1 cellular context compared by ENCODE assay signal in the genomic region with DNA sequence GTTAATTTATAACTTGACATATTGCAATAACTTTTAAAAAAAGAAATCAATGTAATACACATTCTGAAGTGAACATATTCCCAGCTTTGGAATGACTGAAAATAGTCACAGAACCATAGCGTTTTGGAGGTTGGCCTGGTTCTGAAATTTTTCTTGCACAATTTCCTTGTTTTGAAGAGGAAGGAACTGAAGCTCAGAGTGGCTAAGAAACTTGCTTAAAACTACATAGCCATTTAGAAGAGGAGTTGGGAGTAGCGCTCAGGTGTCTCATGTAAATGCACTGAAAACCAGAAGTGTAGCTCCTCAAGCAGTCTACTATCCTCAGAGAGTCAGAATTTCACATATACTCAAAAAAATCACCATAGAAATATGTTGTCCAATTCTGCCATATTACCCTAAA.
TF ChIP-seq lines count a peak whose summit lies in the region.

No MANE protein-coding gene starts in this region.

TF ChIP-seq in HepG2, 621 proteins besides CTCF, POLR2A, EP300 and RAD21 (continued from another document):
- TF ChIP-seq, protein P1, sequence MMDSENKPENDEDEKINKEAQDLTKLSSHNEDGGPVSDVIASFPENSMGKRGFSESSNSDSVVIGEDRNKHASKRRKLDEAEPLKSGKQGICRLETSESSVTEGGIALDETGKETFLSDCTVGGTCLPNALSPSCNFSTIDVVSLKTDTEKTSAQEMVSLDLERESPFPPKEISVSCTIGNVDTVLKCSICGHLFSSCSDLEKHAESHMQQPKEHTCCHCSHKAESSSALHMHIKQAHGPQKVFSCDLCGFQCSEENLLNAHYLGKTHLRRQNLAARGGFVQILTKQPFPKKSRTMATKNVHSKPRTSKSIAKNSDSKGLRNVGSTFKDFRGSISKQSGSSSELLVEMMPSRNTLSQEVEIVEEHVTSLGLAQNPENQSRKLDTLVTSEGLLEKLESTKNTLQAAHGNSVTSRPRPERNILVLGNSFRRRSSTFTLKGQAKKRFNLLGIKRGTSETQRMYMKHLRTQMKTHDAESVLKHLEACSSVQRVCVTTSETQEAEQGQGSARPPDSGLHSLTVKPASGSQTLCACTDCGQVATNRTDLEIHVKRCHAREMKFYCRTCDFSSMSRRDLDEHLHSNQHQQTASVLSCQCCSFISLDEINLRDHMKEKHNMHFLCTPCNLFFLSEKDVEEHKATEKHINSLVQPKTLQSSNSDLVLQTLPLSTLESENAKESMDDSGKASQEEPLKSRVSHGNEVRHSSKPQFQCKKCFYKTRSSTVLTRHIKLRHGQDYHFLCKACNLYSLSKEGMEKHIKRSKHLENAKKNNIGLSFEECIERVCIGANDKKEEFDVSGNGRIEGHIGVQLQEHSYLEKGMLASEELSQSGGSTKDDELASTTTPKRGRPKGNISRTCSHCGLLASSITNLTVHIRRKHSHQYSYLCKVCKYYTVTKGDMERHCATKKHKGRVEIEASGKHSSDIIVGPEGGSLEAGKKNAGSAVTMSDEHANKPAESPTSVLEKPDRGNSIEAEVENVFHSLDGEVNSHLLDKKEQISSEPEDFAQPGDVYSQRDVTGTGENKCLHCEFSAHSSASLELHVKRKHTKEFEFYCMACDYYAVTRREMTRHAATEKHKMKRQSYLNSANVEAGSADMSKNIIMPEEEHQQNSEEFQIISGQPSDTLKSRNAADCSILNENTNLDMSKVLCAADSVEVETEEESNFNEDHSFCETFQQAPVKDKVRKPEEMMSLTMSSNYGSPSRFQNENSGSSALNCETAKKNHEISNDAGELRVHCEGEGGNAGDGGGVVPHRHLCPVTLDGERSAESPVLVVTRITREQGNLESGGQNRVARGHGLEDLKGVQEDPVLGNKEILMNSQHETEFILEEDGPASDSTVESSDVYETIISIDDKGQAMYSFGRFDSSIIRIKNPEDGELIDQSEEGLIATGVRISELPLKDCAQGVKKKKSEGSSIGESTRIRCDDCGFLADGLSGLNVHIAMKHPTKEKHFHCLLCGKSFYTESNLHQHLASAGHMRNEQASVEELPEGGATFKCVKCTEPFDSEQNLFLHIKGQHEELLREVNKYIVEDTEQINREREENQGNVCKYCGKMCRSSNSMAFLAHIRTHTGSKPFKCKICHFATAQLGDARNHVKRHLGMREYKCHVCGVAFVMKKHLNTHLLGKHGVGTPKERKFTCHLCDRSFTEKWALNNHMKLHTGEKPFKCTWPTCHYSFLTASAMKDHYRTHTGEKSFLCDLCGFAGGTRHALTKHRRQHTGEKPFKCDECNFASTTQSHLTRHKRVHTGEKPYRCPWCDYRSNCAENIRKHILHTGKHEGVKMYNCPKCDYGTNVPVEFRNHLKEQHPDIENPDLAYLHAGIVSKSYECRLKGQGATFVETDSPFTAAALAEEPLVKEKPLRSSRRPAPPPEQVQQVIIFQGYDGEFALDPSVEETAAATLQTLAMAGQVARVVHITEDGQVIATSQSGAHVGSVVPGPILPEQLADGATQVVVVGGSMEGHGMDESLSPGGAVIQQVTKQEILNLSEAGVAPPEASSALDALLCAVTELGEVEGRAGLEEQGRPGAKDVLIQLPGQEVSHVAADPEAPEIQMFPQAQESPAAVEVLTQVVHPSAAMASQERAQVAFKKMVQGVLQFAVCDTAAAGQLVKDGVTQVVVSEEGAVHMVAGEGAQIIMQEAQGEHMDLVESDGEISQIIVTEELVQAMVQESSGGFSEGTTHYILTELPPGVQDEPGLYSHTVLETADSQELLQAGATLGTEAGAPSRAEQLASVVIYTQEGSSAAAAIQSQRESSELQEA (CRISPR knock-in tag; IDR thresholded peaks at IDR 0.05; ENCODE audit: not compliant biosample characterization) = no peak
- no peak for TF ChIP-seq ZNF124 (CRISPR knock-in tag; IDR thresholded peaks at IDR 0.05)
- TF ChIP-seq HNRNPLL (IDR thresholded peaks at IDR 0.05; ENCODE audit: low read depth, low read length, poor library complexity, severe bottlenecking) = no peak
- no peak for TF ChIP-seq HNRNPK (IDR thresholded peaks at IDR 0.05; ENCODE audit: low read depth, low read length, poor library complexity, severe bottlenecking)
- no peak for TF ChIP-seq TCF12 (IDR thresholded peaks at IDR 0.05)
- no peak for TF ChIP-seq TCF12 (CRISPR knock-in tag; IDR thresholded peaks at IDR 0.05)
- no peak for TF ChIP-seq ARID2 (CRISPR knock-in tag; IDR thresholded peaks at IDR 0.05; ENCODE audit: borderline replicate concordance)
- no peak for TF ChIP-seq MEF2D (CRISPR knock-in tag; IDR thresholded peaks at IDR 0.05)
- no peak for TF ChIP-seq NFE2L2 (IDR thresholded peaks at IDR 0.05; ENCODE audit: low read length)
- TF ChIP-seq, protein P2, sequence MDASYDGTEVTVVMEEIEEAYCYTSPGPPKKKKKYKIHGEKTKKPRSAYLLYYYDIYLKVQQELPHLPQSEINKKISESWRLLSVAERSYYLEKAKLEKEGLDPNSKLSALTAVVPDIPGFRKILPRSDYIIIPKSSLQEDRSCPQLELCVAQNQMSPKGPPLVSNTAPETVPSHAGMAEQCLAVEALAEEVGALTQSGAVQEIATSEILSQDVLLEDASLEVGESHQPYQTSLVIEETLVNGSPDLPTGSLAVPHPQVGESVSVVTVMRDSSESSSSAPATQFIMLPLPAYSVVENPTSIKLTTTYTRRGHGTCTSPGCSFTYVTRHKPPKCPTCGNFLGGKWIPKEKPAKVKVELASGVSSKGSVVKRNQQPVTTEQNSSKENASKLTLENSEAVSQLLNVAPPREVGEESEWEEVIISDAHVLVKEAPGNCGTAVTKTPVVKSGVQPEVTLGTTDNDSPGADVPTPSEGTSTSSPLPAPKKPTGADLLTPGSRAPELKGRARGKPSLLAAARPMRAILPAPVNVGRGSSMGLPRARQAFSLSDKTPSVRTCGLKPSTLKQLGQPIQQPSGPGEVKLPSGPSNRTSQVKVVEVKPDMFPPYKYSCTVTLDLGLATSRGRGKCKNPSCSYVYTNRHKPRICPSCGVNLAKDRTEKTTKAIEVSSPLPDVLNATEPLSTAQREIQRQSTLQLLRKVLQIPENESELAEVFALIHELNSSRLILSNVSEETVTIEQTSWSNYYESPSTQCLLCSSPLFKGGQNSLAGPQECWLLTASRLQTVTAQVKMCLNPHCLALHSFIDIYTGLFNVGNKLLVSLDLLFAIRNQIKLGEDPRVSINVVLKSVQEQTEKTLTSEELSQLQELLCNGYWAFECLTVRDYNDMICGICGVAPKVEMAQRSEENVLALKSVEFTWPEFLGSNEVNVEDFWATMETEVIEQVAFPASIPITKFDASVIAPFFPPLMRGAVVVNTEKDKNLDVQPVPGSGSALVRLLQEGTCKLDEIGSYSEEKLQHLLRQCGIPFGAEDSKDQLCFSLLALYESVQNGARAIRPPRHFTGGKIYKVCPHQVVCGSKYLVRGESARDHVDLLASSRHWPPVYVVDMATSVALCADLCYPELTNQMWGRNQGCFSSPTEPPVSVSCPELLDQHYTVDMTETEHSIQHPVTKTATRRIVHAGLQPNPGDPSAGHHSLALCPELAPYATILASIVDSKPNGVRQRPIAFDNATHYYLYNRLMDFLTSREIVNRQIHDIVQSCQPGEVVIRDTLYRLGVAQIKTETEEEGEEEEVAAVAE (CRISPR knock-in tag; IDR thresholded peaks at IDR 0.05; ENCODE audit: borderline replicate concordance) = no peak
- TF ChIP-seq JARID2 (CRISPR knock-in tag; IDR thresholded peaks at IDR 0.05; ENCODE audit: insufficient replicate concordance) = no peak
- TF ChIP-seq RFX5 (IDR thresholded peaks at IDR 0.05; ENCODE audit: low read depth, low read length) = no peak
- TF ChIP-seq TBP (CRISPR knock-in tag; IDR thresholded peaks at IDR 0.05) = no peak
- TF ChIP-seq, protein P3, sequence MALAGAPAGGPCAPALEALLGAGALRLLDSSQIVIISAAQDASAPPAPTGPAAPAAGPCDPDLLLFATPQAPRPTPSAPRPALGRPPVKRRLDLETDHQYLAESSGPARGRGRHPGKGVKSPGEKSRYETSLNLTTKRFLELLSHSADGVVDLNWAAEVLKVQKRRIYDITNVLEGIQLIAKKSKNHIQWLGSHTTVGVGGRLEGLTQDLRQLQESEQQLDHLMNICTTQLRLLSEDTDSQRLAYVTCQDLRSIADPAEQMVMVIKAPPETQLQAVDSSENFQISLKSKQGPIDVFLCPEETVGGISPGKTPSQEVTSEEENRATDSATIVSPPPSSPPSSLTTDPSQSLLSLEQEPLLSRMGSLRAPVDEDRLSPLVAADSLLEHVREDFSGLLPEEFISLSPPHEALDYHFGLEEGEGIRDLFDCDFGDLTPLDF (CRISPR knock-in tag; IDR thresholded peaks at IDR 0.05) = no peak
- TF ChIP-seq ZNF33B (CRISPR knock-in tag; IDR thresholded peaks at IDR 0.05) = no peak
